30 cellular contexts compared by ENCODE assay signal in genomic region chr12:130568546-130568945, GRCh38.
"Had no signal": no experiment of that assay in that cellular context is flagged by ENCODE, and none has a peak within 500 bp of the region (broad histone marks: within the 10 kb centered on the region; RNA-seq: fewer than 3 reads in every experiment).

No MANE protein-coding gene starts in this region.

- DNase-seq: activated B cell treated with CpG ODN at 0.5 μM for 24 hours; activated CD4-positive, alpha-beta memory T cell treated with anti-CD3 and anti-CD28 coated beads for 36 hours; activated CD4-positive, alpha-beta T cell treated with anti-CD3 and anti-CD28 coated beads for 36 hours; activated CD4-positive, alpha-beta T cell treated with anti-CD3 and anti-CD28 coated beads, Interleukin-2, amount 10 ng/mL, durations not matched to agents 24 days and 14 days; activated CD8-positive, alpha-beta memory T cell treated with anti-CD3 and anti-CD28 coated beads, Interleukin-2, amount 10 ng/mL, durations not matched to agents 7 days and 5 days; activated CD8-positive, alpha-beta memory T cell treated with anti-CD3 and anti-CD28 coated beads, Interleukin-2, amount 50 U/mL, for 4 hours; activated CD8-positive, alpha-beta T cell treated with anti-CD3 and anti-CD28 coated beads, Interleukin-2, amount 10 ng/mL, durations not matched to agents 7 days and 5 days; activated effector memory CD4-positive, alpha-beta T cell treated with anti-CD3 and anti-CD28 coated beads, Interleukin-2, amount 50 U/mL, for 16 hours; activated naive CD4-positive, alpha-beta T cell treated with anti-CD3 and anti-CD28 coated beads for 36 hours; activated naive CD8-positive, alpha-beta T cell treated with anti-CD3 and anti-CD28 coated beads for 36 hours; activated naive CD8-positive, alpha-beta T cell treated with anti-CD3 and anti-CD28 coated beads, Interleukin-2, amount 50 U/mL, for 24 hours; activated T-cell treated with anti-CD3 and anti-CD28 coated beads, Interleukin-2, amount 50 U/mL, for 1 hour; activated T-cell treated with anti-CD3 and anti-CD28 coated beads, Interleukin-2, amount 50 U/mL, for 48 hours; adrenal gland; amygdala; effector CD8-positive, alpha-beta T cell; esophagus squamous epithelium; foreskin melanocyte; head of caudate nucleus; T-helper 1 cell; T-helper 17 cell; T1000; WERI-Rb-1 had no signal

- H3K9me3 ChIP-seq: ascending aorta had no signal

- H3K36me3 ChIP-seq: adrenal gland, ascending aorta, breast epithelium, esophagus squamous epithelium, gastroesophageal sphincter, WERI-Rb-1 had no signal

- H3K27me3 ChIP-seq: adrenal gland, ascending aorta, breast epithelium, esophagus squamous epithelium had no signal

- H3K4me3 ChIP-seq: adrenal gland, ascending aorta, breast epithelium, esophagus squamous epithelium, gastroesophageal sphincter had no signal

- H3K4me1 ChIP-seq: adrenal gland, ascending aorta, breast epithelium, esophagus squamous epithelium, gastroesophageal sphincter had no signal

- FAIRE-seq: colon, endometrium, endothelial cell of umbilical vein had no signal

- H3K27ac ChIP-seq: adrenal gland, ascending aorta, breast epithelium, epithelial cell of prostate, esophagus squamous epithelium, gastroesophageal sphincter, WERI-Rb-1 had no signal
